9 cellular contexts compared by ENCODE assay signal in genomic region chr5:180804129-180804601, GRCh38. TPM values are rescaled to one million over a fixed set of nuclear protein-coding genes. Genes with fewer than 3 reads are reported as not detected.
A peak's percentile ranks its signal among the peaks of the same experiment; 100 is the strongest.
DNase-seq lines count a peak whose midpoint lies in the region; ATAC-seq and TF ChIP-seq lines count a peak whose summit lies in the region.
"Had no signal": no experiment of that assay in that cellular context is flagged by ENCODE, and none has a peak within 500 bp of the region (broad histone marks: within the 10 kb centered on the region; RNA-seq: fewer than 3 reads in every experiment).

No MANE protein-coding gene starts in this region.

- H3K27me3 ChIP-seq in right atrium auricular region (no peaks in the 10 kb centered on the region), uterus (no peaks in the 10 kb centered on the region)

- H3K4me1 Mint-ChIP-seq in activated naive CD4-positive, alpha-beta T cell treated with anti-CD3 and anti-CD28 coated beads, Interleukin-2, amount 50 U/mL, for 24 hours = peaks cover 81% of the 10 kb centered on the region
- peaks cover 65% of the 10 kb centered on the region for H3K4me1 Mint-ChIP-seq in mesothelial cell of epicardium

- no peaks in the 10 kb centered on the region for H3K36me3 ChIP-seq in right atrium auricular region
- no peaks in the 10 kb centered on the region for H3K36me3 ChIP-seq in uterus

- TF ChIP-seq CTCF in right atrium auricular region (IDR thresholded peaks at IDR 0.05) (no peak), mesothelial cell of epicardium (IDR thresholded peaks at IDR 0.05; ENCODE audit: unreplicated experiment) (no peak), uterus (IDR thresholded peaks at IDR 0.05) (no peak)

- H3K4me3 Mint-ChIP-seq in activated naive CD4-positive, alpha-beta T cell treated with anti-CD3 and anti-CD28 coated beads, Interleukin-2, amount 50 U/mL, for 24 hours = peak overlapping the region; percentile 92
- peak overlapping the region; percentile 36 for H3K4me3 Mint-ChIP-seq in mesothelial cell of epicardium

- H3K9me3 Mint-ChIP-seq in activated naive CD4-positive, alpha-beta T cell treated with anti-CD3 and anti-CD28 coated beads, Interleukin-2, amount 50 U/mL, for 24 hours = no peaks in the 10 kb centered on the region
- no peaks in the 10 kb centered on the region for H3K9me3 Mint-ChIP-seq in mesothelial cell of epicardium

- H3K9me3 ChIP-seq in right atrium auricular region (no peaks in the 10 kb centered on the region), uterus (no peaks in the 10 kb centered on the region)

- DNase-seq in right atrium auricular region (ENCODE audit: low spot score) (peak; percentile 53), Right ventricle myocardium superior (no peak), mesothelial cell of epicardium (ENCODE audit: low spot score in 2 of 2, unreplicated experiment in 2 of 2) (no peak), uterus (no peak), SIG-M5 (lab: John Stamatoyannopoulos, UW) (no peak), DMS53 treated with DMSO at 0.1 percent for 48 hours (lab: John Stamatoyannopoulos, UW; ENCODE audit: unreplicated experiment) (no peak), mucosa of gallbladder (ENCODE audit: low spot score) (no peak)
- DNase-seq: IMR-90 had no signal

- H3K36me3 Mint-ChIP-seq in activated naive CD4-positive, alpha-beta T cell treated with anti-CD3 and anti-CD28 coated beads, Interleukin-2, amount 50 U/mL, for 24 hours = peaks cover 1% of the 10 kb centered on the region
- H3K36me3 Mint-ChIP-seq in mesothelial cell of epicardium = peaks cover 8% of the 10 kb centered on the region

- TF ChIP-seq POLR2A in uterus (IDR thresholded peaks at IDR 0.05) = no peak

- H3K27me3 Mint-ChIP-seq in activated naive CD4-positive, alpha-beta T cell treated with anti-CD3 and anti-CD28 coated beads, Interleukin-2, amount 50 U/mL, for 24 hours = no peaks in the 10 kb centered on the region
- H3K27me3 Mint-ChIP-seq in mesothelial cell of epicardium (ENCODE audit: low read depth) = no peaks in the 10 kb centered on the region

- H3K27ac Mint-ChIP-seq in activated naive CD4-positive, alpha-beta T cell treated with anti-CD3 and anti-CD28 coated beads, Interleukin-2, amount 50 U/mL, for 24 hours = peak overlapping the region; percentile 97
- H3K27ac Mint-ChIP-seq in mesothelial cell of epicardium = no peak overlapping the region

- no peak for ATAC-seq in Right ventricle myocardium superior (ENCODE audit: poor library complexity)

- H3K27ac ChIP-seq in right atrium auricular region (peak overlapping the region; percentile 98 to 99), uterus (peak overlapping the region; percentile 95 to 99)

- peak overlapping the region in 1 of 2 donors; percentile 96 for H3K4me3 ChIP-seq in right atrium auricular region
- no peak overlapping the region for H3K4me3 ChIP-seq in uterus

- intact Hi-C loops in Right ventricle myocardium superior (cut with DNase I) = loop anchor here (5.0 kb wide), 1 partner anchor 58 kb away; the partner anchor contains the start of gene ZFP62
- intact Hi-C loops in uterus (cut with DNase I; ENCODE audit: low total_unique reads) = no loop called here

- H3K4me1 ChIP-seq in right atrium auricular region = peaks cover 0 to 91% of the 10 kb centered on the region in 2 donors
- H3K4me1 ChIP-seq in uterus = peaks cover 4 to 50% of the 10 kb centered on the region in 2 donors

RNA-seq across cellular contexts. Expression of gene MGAT1, which starts 1.6 kb away (rescaled TPM):
- total RNA-seq in right atrium auricular region = 100 to 1,000 TPM in 1 of 2 donors, 10 to 100 TPM in 1; 84.1 to 130 TPM
- total RNA-seq in Right ventricle myocardium superior = 66.2 TPM
- total RNA-seq in mesothelial cell of epicardium = 91.4 to 93.8 TPM (median 92.3 TPM) in 3 replicates
- total RNA-seq in uterus = 100 to 1,000 TPM in 2 of 4 donors, 10 to 100 TPM in 2; 67.6 to 136 (median 99.5) TPM
- total RNA-seq in mucosa of gallbladder = 145 TPM

RNA-seq across cellular contexts. Expression of gene ZFP62, which starts 56.9 kb away (rescaled TPM):
- total RNA-seq in right atrium auricular region = 10 to 100 TPM; 10.6 to 13.1 TPM
- total RNA-seq in Right ventricle myocardium superior = 16.6 TPM
- total RNA-seq in mesothelial cell of epicardium = 48.4 to 49.8 TPM (median 48.9 TPM) in 3 replicates
- 10 to 100 TPM in 3 of 4 donors, 1 to 10 TPM in 1; 8.5 to 43.6 (median 34.6) TPM for total RNA-seq in uterus
- 34.7 TPM for total RNA-seq in mucosa of gallbladder
